21 cellular contexts compared by ENCODE assay signal in the genomic region with DNA sequence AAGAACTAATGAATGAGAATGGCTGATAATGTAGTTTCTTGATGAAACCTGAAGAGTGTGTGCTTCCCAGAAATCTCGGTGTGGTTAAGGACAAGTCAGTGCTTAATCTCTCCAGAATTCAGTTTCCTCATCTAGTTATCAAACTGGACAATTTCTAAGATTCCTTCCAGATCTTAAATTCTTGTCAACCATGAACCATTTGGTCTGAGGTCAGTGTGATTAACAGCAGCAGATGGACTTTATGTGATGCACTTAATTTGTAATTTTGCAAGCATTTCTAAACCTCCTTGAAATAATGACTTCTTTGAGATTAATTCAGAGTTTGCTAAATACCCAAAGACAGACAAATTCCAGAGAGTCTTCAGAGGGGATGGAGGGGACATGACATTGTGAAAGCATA.
DNase-seq lines count a peak whose midpoint lies in the region; ATAC-seq and TF ChIP-seq lines count a peak whose summit lies in the region.
"Had no signal": no experiment of that assay in that cellular context is flagged by ENCODE, and none has a peak within 500 bp of the region (broad histone marks: within the 10 kb centered on the region; RNA-seq: fewer than 3 reads in every experiment).

No MANE protein-coding gene starts in this region.

- no peak for TF ChIP-seq EP300 in transverse colon (IDR thresholded peaks at IDR 0.05; ENCODE audit: low read depth)

- in situ Hi-C loops in transverse colon (cut with MboI; ENCODE audit: low pct_ligation_motif_present in 1 of 4, low pct_unique_long_range_greater_than_20kb in 1 of 4, low sequenced_read_pairs in 3 of 4) = no loop called here

- intact Hi-C loops in transverse colon (cut with DNase I; ENCODE audit: low total_unique reads) = no loop called here

- H3K36me3 ChIP-seq in BJ (ENCODE audit: control insufficient read depth, insufficient read depth, low read length) = no peaks in the 10 kb centered on the region
- no peaks in the 10 kb centered on the region for H3K36me3 ChIP-seq in transverse colon
- H3K36me3 ChIP-seq: HAP-1 had no signal

- ATAC-seq in HG02973 (IDR thresholded peaks at IDR 0.05; ENCODE audit: unreplicated experiment) (no peak), HG02623 (IDR thresholded peaks at IDR 0.05; ENCODE audit: unreplicated experiment) (no peak)
- ATAC-seq: A549; CD8-positive, alpha-beta T cell had no signal

- H3K9me3 ChIP-seq in transverse colon = no peaks in the 10 kb centered on the region
- H3K9me3 ChIP-seq: A549, HAP-1 had no signal

- TF ChIP-seq CTCF in BJ (IDR thresholded peaks at IDR 0.05; ENCODE audit: insufficient read depth, low read depth, low read length) (no peak), fibroblast of the aortic adventitia (IDR thresholded peaks at IDR 0.05; ENCODE audit: insufficient read depth, low read length) (no peak), transverse colon (IDR thresholded peaks at IDR 0.05) (no peak)

- H3K27me3 ChIP-seq in BJ (ENCODE audit: control insufficient read depth, insufficient read depth, low read length) (no peaks in the 10 kb centered on the region), transverse colon (no peaks in the 10 kb centered on the region)
- H3K27me3 ChIP-seq: BLaER1 had no signal

- TF ChIP-seq POLR2A in transverse colon (IDR thresholded peaks at IDR 0.05) = no peak

- H3K4me1 ChIP-seq in transverse colon = no peaks in the 10 kb centered on the region
- H3K4me1 ChIP-seq: BLaER1, HAP-1 had no signal

- 88 to 100% methylated on average over 1 of the region's 1 CpG for whole genome bisulfite sequencing in transverse colon (ENCODE audit: low coverage in 1 of 2), 2 donors

- H3K4me3 ChIP-seq in BJ (ENCODE audit: low read depth, low read length) (no peak overlapping the region), fibroblast of the aortic adventitia (ENCODE audit: low read depth, low read length) (no peak overlapping the region), transverse colon (no peak overlapping the region)
- H3K4me3 ChIP-seq: A549, BLaER1, HAP-1 had no signal

- DNase-seq in BJ (ENCODE audit: low read depth) (peak; percentile 5), LHCN-M2 (ENCODE audit: low read depth) (peak; percentile 77), fibroblast of the aortic adventitia (ENCODE audit: low read depth) (peak; percentile 13), myocyte (ENCODE audit: low read depth) (peak; percentile 64), globus pallidus (ENCODE audit: low spot score) (no peak), transverse colon (no peak)
- DNase-seq: 8988T; ACHN; CD4-positive, CD25-positive, alpha-beta regulatory T cell; CD8-positive, alpha-beta T cell; DMS 273 treated with DMSO at 0.1 percent for 48 hours; DMS79; GF-D8; GOT3; HFFc6 had no signal

- CTCF ChIA-PET in BJ (lab: Yijun Ruan, JAX) = no interaction called here

- POLR2A ChIA-PET in BJ (lab: Charles Lee) = no interaction called here

- H3K27ac ChIP-seq in transverse colon = no peak overlapping the region
- H3K27ac ChIP-seq: A549, BLaER1, C4-2B had no signal

Comparison
In these comparisons a context has a peak if more than half of its experiments do, and no peak if none do; other contexts are left out.
1. DNase-seq: peak in BJ (single experiment), LHCN-M2 (single experiment), fibroblast of the aortic adventitia (single experiment) and myocyte (single experiment); none in globus pallidus (single experiment) and transverse colon (single experiment).